ENCODE assay signal across 11 cellular contexts in genomic region chr10:23338155-23338828, GRCh38. TPM values are rescaled to one million over a fixed set of nuclear protein-coding genes. Genes with fewer than 3 reads are reported as not detected.
DNase-seq lines count a peak whose midpoint lies in the region; ATAC-seq and TF ChIP-seq lines count a peak whose summit lies in the region.
"Had no signal": no experiment of that assay in that cellular context is flagged by ENCODE, and none has a peak within 500 bp of the region (broad histone marks: within the 10 kb centered on the region; RNA-seq: fewer than 3 reads in every experiment).

No MANE protein-coding gene starts in this region.

- BruUV-seq in IMR-90 (replicated peaks; lab: Mats Ljungman, UMichigan) = no TSS peak

- H3K14ac ChIP-seq in IMR-90 (replicated peaks; ENCODE audit: low read depth, low read length) = no peak overlapping the region

- H4K20me1 ChIP-seq in IMR-90 (ENCODE audit: insufficient read depth, low read length) (no peaks in the 10 kb centered on the region), osteoblast (ENCODE audit: insufficient read depth, low read length) (no peaks in the 10 kb centered on the region)

- no peak for TF ChIP-seq RAD21 in IMR-90 (IDR thresholded peaks at IDR 0.05; ENCODE audit: low read length)

- H3K79me2 ChIP-seq in osteoblast (ENCODE audit: insufficient read depth, low read length) = no peaks in the 10 kb centered on the region

- no peak overlapping the region for H3K27ac ChIP-seq in IMR-90 (ENCODE audit: insufficient read depth, low read length)
- H3K27ac ChIP-seq in osteoblast (ENCODE audit: low read depth, low read length) = no peak overlapping the region

- ATAC-seq in IMR-90 (ENCODE audit: low read depth) (peak; percentile 51), left colon (no peak)
- ATAC-seq: effector memory CD8-positive, alpha-beta T cell had no signal

- in situ Hi-C loops in IMR-90 (cut with MboI; ENCODE audit: low sequenced_read_pairs) = no loop called here

- WGBS in IMR-90 (ENCODE audit: extremely low coverage in 2 of 2, insufficient read length in 1 of 2), 2 experiments = 75% methylated on average over 1 of the region's 11 CpGs; no CpG with 5 or more reads in 1 of the 2 experiments

- H3K4me1 ChIP-seq in IMR-90 (ENCODE audit: control insufficient read depth, insufficient read depth, low read length) (peaks cover 4% of the 10 kb centered on the region; the same call in 1 of the 2 replicates), osteoblast (ENCODE audit: insufficient read depth, low read length) (peaks cover 11% of the 10 kb centered on the region)

- DNase-seq in NCI-H146 (lab: John Stamatoyannopoulos, UW) (peak; percentile 23), NCI-H146 treated with DMSO at 0.1 percent for 48 hours (lab: John Stamatoyannopoulos, UW; ENCODE audit: unreplicated experiment) (no peak), IMR-90 (peak; percentile 67), choroid plexus epithelial cell (ENCODE audit: low read depth) (peak; percentile 55), osteoblast (ENCODE audit: insufficient read length, low spot score, missing footprints) (no peak), left colon (no peak), NCI-H345 treated with DMSO at 0.1 percent for 48 hours (lab: John Stamatoyannopoulos, UW; ENCODE audit: unreplicated experiment) (no peak), NCI-H510A (lab: John Stamatoyannopoulos, UW) (no peak)
- DNase-seq: activated CD4-positive, alpha-beta T cell treated with anti-CD3 and anti-CD28 coated beads for 1 hour; effector memory CD8-positive, alpha-beta T cell; NCI-H1092 had no signal

- CTCF ChIA-PET in IMR-90 (lab: Yijun Ruan, JAX) = no interaction called here

- H3K4me2 ChIP-seq in IMR-90 (ENCODE audit: low read depth, low read length) (no peak overlapping the region), osteoblast (ENCODE audit: insufficient read depth, low read length) (no peak overlapping the region)

- H3K56ac ChIP-seq in IMR-90 (ENCODE audit: extremely low read depth, insufficient read depth, low read length) = no peak overlapping the region

- no peaks in the 10 kb centered on the region for H3K27me3 ChIP-seq in IMR-90 (ENCODE audit: control insufficient read depth, insufficient read depth, low read length)
- no peaks in the 10 kb centered on the region for H3K27me3 ChIP-seq in osteoblast (ENCODE audit: insufficient read depth, low read length)

- H3K36me3 ChIP-seq in IMR-90 (ENCODE audit: control insufficient read depth, insufficient read depth, low read length) (no peaks in the 10 kb centered on the region), osteoblast (ENCODE audit: insufficient read depth, low read length) (no peaks in the 10 kb centered on the region)

- no peak overlapping the region; the same call in 1 of the 2 replicates for H3K18ac ChIP-seq in IMR-90 (ENCODE audit: low read depth, low read length)

- no peak overlapping the region for H3K4ac ChIP-seq in IMR-90 (ENCODE audit: low read depth, low read length)

- H2BK5ac ChIP-seq in IMR-90 (ENCODE audit: low read depth, low read length, poor library complexity, severe bottlenecking) = no peak overlapping the region

- H3K9me3 ChIP-seq in IMR-90 (ENCODE audit: control insufficient read depth, insufficient read depth, low read length) (no peaks in the 10 kb centered on the region), osteoblast (ENCODE audit: low read depth, low read length) (no peaks in the 10 kb centered on the region)

- intact Hi-C loops in IMR-90 (cut with micrococcal nuclease) = no loop called here
- intact Hi-C loops in left colon (cut with DNase I, micrococcal nuclease) = no loop called here

- H3K4me3 ChIP-seq in IMR-90 (ENCODE audit: insufficient read depth, low read depth, low read length) (no peak overlapping the region), choroid plexus epithelial cell (ENCODE audit: low read depth, low read length) (no peak overlapping the region), osteoblast (ENCODE audit: insufficient read depth, low read length) (no peak overlapping the region)

- no peaks in the 10 kb centered on the region for H3K9me1 ChIP-seq in IMR-90 (ENCODE audit: insufficient read depth, low read length)

- TF ChIP-seq CTCF in IMR-90 (conservative IDR thresholded peaks at IDR 0.05; ENCODE audit: low read depth, low read length) = no peak
- peak; percentile 53 for TF ChIP-seq CTCF in choroid plexus epithelial cell (conservative IDR thresholded peaks at IDR 0.05; ENCODE audit: low read depth, low read length)
- TF ChIP-seq CTCF in osteoblast (IDR thresholded peaks at IDR 0.05; ENCODE audit: extremely low read depth, low read depth, low read length) = peak; percentile 14

- peak overlapping the region; percentile 34 for H2AFZ ChIP-seq in IMR-90 (replicated peaks; ENCODE audit: low read length, poor library complexity)
- no peak overlapping the region for H2AFZ ChIP-seq in osteoblast (ENCODE audit: low read length)

- H2BK120ac ChIP-seq in IMR-90 (ENCODE audit: low read depth, low read length) = no peak overlapping the region

- no peak overlapping the region for H3K9ac ChIP-seq in IMR-90 (ENCODE audit: low read depth, low read length)

- H4K91ac ChIP-seq in IMR-90 (ENCODE audit: insufficient read depth, low read depth, low read length) = no peak overlapping the region

- no peak for TF ChIP-seq POLR2A in IMR-90 (IDR thresholded peaks at IDR 0.05; ENCODE audit: low read depth, low read length)

- H2BK15ac ChIP-seq in IMR-90 (ENCODE audit: low read depth, low read length) = no peak overlapping the region; the same call in 1 of the 3 replicates

- no peak overlapping the region for H3K23ac ChIP-seq in IMR-90 (ENCODE audit: low read depth, low read length)

- H2AK9ac ChIP-seq in IMR-90 (replicated peaks; ENCODE audit: low read depth, low read length, poor library complexity) = no peak overlapping the region

- POLR2A ChIA-PET in IMR-90 (lab: Charles Lee; ENCODE audit: unreplicated experiment) = no interaction called here

- no peak overlapping the region for H4K8ac ChIP-seq in IMR-90 (ENCODE audit: low read depth in 2 of 2, low read length in 2 of 2)

- H2BK20ac ChIP-seq in IMR-90 (ENCODE audit: low read depth, low read length) = no peak overlapping the region

- H3K79me1 ChIP-seq in IMR-90 (ENCODE audit: low read depth in 1 of 2, low read length in 2 of 2) = no peaks in the 10 kb centered on the region

- no peak overlapping the region for H2AK5ac ChIP-seq in IMR-90 (ENCODE audit: low read depth, low read length)

- dilution Hi-C loops in IMR-90 (cut with HindIII; ENCODE audit: low sequenced_read_pairs, unreplicated experiment) = no loop called here

- no peak overlapping the region for H4K5ac ChIP-seq in IMR-90 (ENCODE audit: low read depth, low read length)

TF ChIP-seq in IMR-90, 13 proteins besides CTCF, POLR2A, EP300 and RAD21:
- no peak for TF ChIP-seq MAFK (IDR thresholded peaks at IDR 0.05; ENCODE audit: low read depth, low read length)
- TF ChIP-seq RCOR1 (IDR thresholded peaks at IDR 0.05; ENCODE audit: insufficient replicate concordance, low read length) = no peak
- TF ChIP-seq CEBPB (IDR thresholded peaks at IDR 0.05; ENCODE audit: low read depth, low read length) = no peak
- no peak for TF ChIP-seq SMC3 (IDR thresholded peaks at IDR 0.05; ENCODE audit: low read depth, low read length)
- TF ChIP-seq FOS (IDR thresholded peaks at IDR 0.05; ENCODE audit: low read depth, low read length) = no peak
- no peak for TF ChIP-seq NFE2L2 (IDR thresholded peaks at IDR 0.05; ENCODE audit: low read depth, low read length)
- no peak for TF ChIP-seq MXI1 (IDR thresholded peaks at IDR 0.05; ENCODE audit: borderline replicate concordance, low read depth, low read length)
- no peak for TF ChIP-seq RFX5 (IDR thresholded peaks at IDR 0.05; ENCODE audit: low read depth, low read length)
- no peak for TF ChIP-seq USF2 (IDR thresholded peaks at IDR 0.05; ENCODE audit: low read depth, low read length)
- TF ChIP-seq BHLHE40 (IDR thresholded peaks at IDR 0.05; ENCODE audit: low read depth, low read length) = no peak
- no peak for TF ChIP-seq CHD1 (IDR thresholded peaks at IDR 0.05; ENCODE audit: low read depth, low read length)
- no peak for TF ChIP-seq MAZ (IDR thresholded peaks at IDR 0.05; ENCODE audit: borderline replicate concordance, low read depth, low read length)
- TF ChIP-seq ELK1 (IDR thresholded peaks at IDR 0.05; ENCODE audit: borderline replicate concordance, low read depth, low read length) = no peak
TF ChIP-seq in IMR-90: peak in this region for 0.

RNA-seq across cellular contexts. Expression of gene C10orf67, which starts 6.3 kb away (rescaled TPM):
- total RNA-seq in IMR-90 (2012; rRNA removed) (0.18 and 0.28 TPM in 2 replicates), osteoblast (not detected in 2 replicates), left colon (not detected)
- 0.14 and 0.15 TPM in 2 replicates for polyA plus RNA-seq in IMR-90 (2012; rRNA removed)
- polyA plus RNA-seq in IMR-90 (2012; cell fraction: cytosol; rRNA removed) = 0.03 and 0.07 TPM in 2 replicates
- 0.20 and 0.47 TPM in 2 replicates for polyA plus RNA-seq in IMR-90 (2012; cell fraction: nucleus; rRNA removed; ENCODE audit: low replicate concordance)

Comparison
In these comparisons a context has a peak if more than half of its experiments do, and no peak if none do; other contexts are left out.
1. DNase-seq: peak in NCI-H146 (single experiment), IMR-90 (single experiment) and choroid plexus epithelial cell (single experiment); none in NCI-H146 treated with DMSO at 0.1 percent for 48 hours (single experiment), osteoblast (single experiment), left colon (0 of 2), NCI-H345 treated with DMSO at 0.1 percent for 48 hours (single experiment) and NCI-H510A (single experiment).